8 cellular contexts compared by ENCODE assay signal in the genomic region with DNA sequence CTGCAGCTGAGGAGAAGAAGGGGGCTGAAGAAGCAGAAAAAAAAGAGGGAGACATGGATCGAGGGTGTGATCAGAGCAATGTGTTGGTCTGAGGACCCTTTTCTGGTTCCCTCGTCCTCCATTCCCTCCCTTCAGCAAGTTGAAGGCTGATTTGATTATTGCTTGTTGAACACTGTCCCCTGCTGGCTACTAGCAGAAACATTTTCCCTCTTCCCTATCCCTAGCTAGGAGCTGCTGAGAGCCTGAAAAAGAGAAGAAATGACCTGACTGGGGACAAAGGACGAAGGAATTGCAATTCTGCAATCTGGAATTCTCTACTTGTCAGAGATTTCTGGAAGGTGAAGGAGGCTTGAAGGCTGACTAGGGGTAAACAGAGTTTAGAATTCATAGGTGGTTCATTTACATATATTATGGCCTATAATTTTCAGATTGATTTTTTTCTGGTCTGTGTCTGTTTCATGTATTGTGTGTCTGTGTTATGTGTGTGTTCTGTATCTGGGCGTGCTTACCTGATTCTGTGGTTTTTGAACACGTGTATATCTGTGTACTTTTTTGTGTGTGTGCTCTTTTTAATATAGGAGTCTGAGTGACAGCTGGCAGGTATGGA. TPM values are rescaled to one million over a fixed set of nuclear protein-coding genes. Genes with fewer than 3 reads are reported as not detected.
DNase-seq lines count a peak whose midpoint lies in the region; ATAC-seq and TF ChIP-seq lines count a peak whose summit lies in the region.

No MANE protein-coding gene starts in this region.

- H3K9me3 ChIP-seq in ectodermal cell (ENCODE audit: control insufficient read depth, low read length) (no peaks in the 10 kb centered on the region), right lobe of liver (no peaks in the 10 kb centered on the region), thoracic aorta (no peaks in the 10 kb centered on the region)

- H3K27ac Mint-ChIP-seq in Calu3 (ENCODE audit: unreplicated experiment): no peak overlapping the region

- H3K4me3 Mint-ChIP-seq in Calu3 (ENCODE audit: low read depth, unreplicated experiment): no peak overlapping the region

- no TSS peak for BruUV-seq in Calu3 (replicated peaks; lab: Mats Ljungman, UMichigan)

- H3K4me1 Mint-ChIP-seq in Calu3 (ENCODE audit: low read depth, unreplicated experiment): peaks cover 17% of the 10 kb centered on the region

- 21 to 26% methylated on average over 5 of the region's 5 CpGs for whole genome bisulfite sequencing in ectodermal cell, 2 experiments
- WGBS in right lobe of liver (ENCODE audit: insufficient coverage, low coverage, low lambda C conversion rate, missing lambda C conversion rate): 10% methylated on average over 5 of the region's 5 CpGs

- peaks cover 32% of the 10 kb centered on the region for H3K4me1 ChIP-seq in ectodermal cell (ENCODE audit: control insufficient read depth, insufficient read depth, low read length)
- H3K4me1 ChIP-seq in right lobe of liver: no peaks in the 10 kb centered on the region
- H3K4me1 ChIP-seq in thoracic aorta (ENCODE audit: control insufficient read depth in 1 of 2, low read depth in 2 of 2): peaks cover 0 to 7% of the 10 kb centered on the region in 2 donors

- H3K27me3 ChIP-seq in ectodermal cell (ENCODE audit: control insufficient read depth, insufficient read depth, low read length, poor library complexity, severe bottlenecking) (no peaks in the 10 kb centered on the region), right lobe of liver (no peaks in the 10 kb centered on the region), thoracic aorta (replicated peaks; ENCODE audit: insufficient read depth) (no peaks in the 10 kb centered on the region)

- DNase-seq in Calu3 (peak; percentile 55), NCI-H1092 treated with DMSO at 0.1 percent for 48 hours (lab: John Stamatoyannopoulos, UW) (peak; percentile 82), SK-N-DZ (ENCODE audit: low spot score) (peak; percentile 83), right lobe of liver (peak in 1 of 3 donors; percentile 42), thoracic aorta (ENCODE audit: low spot score) (no peak)

- TF ChIP-seq POLR2A in right lobe of liver (IDR thresholded peaks at IDR 0.05): no peak

- H3K27ac ChIP-seq in ectodermal cell (ENCODE audit: insufficient read depth, low read depth, low read length, poor library complexity, severe bottlenecking) (peak overlapping the region; percentile 93), right lobe of liver (no peak overlapping the region), thoracic aorta (no peak overlapping the region)

- CTCF ChIA-PET in Calu3 (lab: Charles Lee): interaction anchor here (0.6 to 2.7 kb wide), 20 partner anchors 10 to 291 kb away, joined by 3 to 18 read pairs (median 4); a partner anchor contains a TSS

- peak; percentile 63 for ATAC-seq in GM19463 (IDR thresholded peaks at IDR 0.05; ENCODE audit: unreplicated experiment)
- peak; percentile 82 to 90 (median 86) for ATAC-seq in right lobe of liver
- no peak for ATAC-seq in thoracic aorta (ENCODE audit: insufficient number of reproducible peaks, low FRiP score, low read depth)
- no peak for ATAC-seq in GM18870 (IDR thresholded peaks at IDR 0.05; ENCODE audit: unreplicated experiment)

- intact Hi-C loops in Calu3 (cut with micrococcal nuclease; ENCODE audit: unreplicated experiment) (loop anchor here (1.0 to 10.0 kb wide), 6 partner anchors 22 to 432 kb away; a partner anchor contains a TSS), right lobe of liver (cut with DNase I) (loop anchor here (10.0 kb wide), 1 partner anchor 272 kb away; no protein-coding TSS in a partner anchor)

- H3K27me3 Mint-ChIP-seq in Calu3 (ENCODE audit: unreplicated experiment): peaks cover 24% of the 10 kb centered on the region

- no peaks in the 10 kb centered on the region for H3K9me3 Mint-ChIP-seq in Calu3 (ENCODE audit: low read depth, unreplicated experiment)

- H3K4me3 ChIP-seq in ectodermal cell (ENCODE audit: insufficient read depth, low read depth, low read length): no peak overlapping the region
- no peak overlapping the region for H3K4me3 ChIP-seq in right lobe of liver
- H3K4me3 ChIP-seq in thoracic aorta: no peak overlapping the region

- peaks cover 10% of the 10 kb centered on the region for H3K36me3 Mint-ChIP-seq in Calu3 (ENCODE audit: insufficient read depth, unreplicated experiment)

- TF ChIP-seq CTCF in Calu3 (IDR thresholded peaks at IDR 0.05; ENCODE audit: unreplicated experiment) (peak; percentile 79), right lobe of liver (IDR thresholded peaks at IDR 0.05) (peak; percentile 86 to 96 (median 90)), thoracic aorta (IDR thresholded peaks at IDR 0.05) (peak; percentile 69)

- H3K36me3 ChIP-seq in ectodermal cell (ENCODE audit: control insufficient read depth, insufficient read depth, low read length) (no peaks in the 10 kb centered on the region), right lobe of liver (no peaks in the 10 kb centered on the region), thoracic aorta (no peaks in the 10 kb centered on the region)

RNA-seq across cellular contexts. Expression of a gene that starts 9.8 kb away (rescaled TPM):
- 1.4 and 1.6 TPM in 2 replicates for total RNA-seq in Calu3 (2022)
- 0.25 and 0.35 TPM in 2 replicates for polyA plus RNA-seq in SK-N-DZ (2014; cell fraction: cytosol; rRNA removed)
- 0.57 and 1.3 TPM in 2 replicates for polyA plus RNA-seq in SK-N-DZ (2014; cell fraction: nucleus; rRNA removed)
- 3.9 TPM for polyA plus RNA-seq in ectodermal cell (2013, experiment 1 of 4)
- polyA plus RNA-seq in ectodermal cell (2013, experiment 2 of 4): 2.9 TPM
- 5.2 TPM for polyA plus RNA-seq in ectodermal cell (2013, experiment 3 of 4)
- polyA plus RNA-seq in ectodermal cell (2013, experiment 4 of 4): 8.3 TPM
- total RNA-seq in right lobe of liver: under 1 TPM in 2 of 6 experiments, not detected in 4; 0.07 to 0.12 TPM
- under 1 TPM in 1 of 2 donors, not detected in 1; 0.14 TPM for total RNA-seq in thoracic aorta

RNA-seq across cellular contexts. Expression of a gene that starts 23.7 kb away (rescaled TPM):
- total RNA-seq in Calu3 (2022) (2.0 and 2.3 TPM in 2 replicates), right lobe of liver (under 1 TPM; 0.06 to 0.22 (median 0.12) TPM), thoracic aorta (1 to 10 TPM in 1 of 2 donors, under 1 TPM in 1; 0.27 to 1.3 TPM)
- polyA plus RNA-seq in SK-N-DZ (2014; cell fraction: cytosol; rRNA removed): 9.5 and 12.5 TPM in 2 replicates
- 10.0 and 16.3 TPM in 2 replicates for polyA plus RNA-seq in SK-N-DZ (2014; cell fraction: nucleus; rRNA removed)
- 139 TPM for polyA plus RNA-seq in ectodermal cell (2013, experiment 1 of 4)
- 130 TPM for polyA plus RNA-seq in ectodermal cell (2013, experiment 2 of 4)
- polyA plus RNA-seq in ectodermal cell (2013, experiment 3 of 4): 107 TPM
- polyA plus RNA-seq in ectodermal cell (2013, experiment 4 of 4): 117 TPM

RNA-seq across cellular contexts. Expression of a gene that starts 33.4 kb away (rescaled TPM):
- total RNA-seq in Calu3 (2022) (128 and 135 TPM in 2 replicates), right lobe of liver (10 to 100 TPM; 31.1 to 45.7 (median 39.0) TPM), thoracic aorta (10 to 100 TPM; 49.4 to 67.1 TPM)
- 42.5 and 42.8 TPM in 2 replicates for polyA plus RNA-seq in SK-N-DZ (2014; cell fraction: cytosol; rRNA removed)
- polyA plus RNA-seq in SK-N-DZ (2014; cell fraction: nucleus; rRNA removed): 66.2 and 78.8 TPM in 2 replicates
- polyA plus RNA-seq in ectodermal cell (2013, experiment 1 of 4): 118 TPM
- 117 TPM for polyA plus RNA-seq in ectodermal cell (2013, experiment 2 of 4)
- 90.0 TPM for polyA plus RNA-seq in ectodermal cell (2013, experiment 3 of 4)
- polyA plus RNA-seq in ectodermal cell (2013, experiment 4 of 4): 107 TPM

RNA-seq across cellular contexts. Expression of a gene that starts 33.6 kb away (rescaled TPM):
- total RNA-seq in Calu3 (2022) (195 and 208 TPM in 2 replicates), right lobe of liver (100 to 1,000 TPM in 4 of 6 experiments, 10 to 100 TPM in 2; 75.5 to 109 (median 103) TPM), thoracic aorta (100 to 1,000 TPM; 114 to 162 TPM)
- 89.3 and 103 TPM in 2 replicates for polyA plus RNA-seq in SK-N-DZ (2014; cell fraction: cytosol; rRNA removed)
- polyA plus RNA-seq in SK-N-DZ (2014; cell fraction: nucleus; rRNA removed): 45.4 and 60.3 TPM in 2 replicates
- polyA plus RNA-seq in ectodermal cell (2013, experiment 1 of 4): 99.5 TPM
- polyA plus RNA-seq in ectodermal cell (2013, experiment 2 of 4): 99.5 TPM
- 80.6 TPM for polyA plus RNA-seq in ectodermal cell (2013, experiment 3 of 4)
- 97.1 TPM for polyA plus RNA-seq in ectodermal cell (2013, experiment 4 of 4)

Comparison
In these comparisons a context has a peak if more than half of its experiments do, and no peak if none do; other contexts are left out.
1. ATAC-seq: peak in GM19463 (single experiment) and right lobe of liver (4 of 4); none in thoracic aorta (single experiment) and GM18870 (single experiment).
2. Peak in every context shown above with its lines, with median percentiles within 50 percentile points of each other: CTCF ChIP-seq.